13 cellular contexts compared by ENCODE assay signal in the genomic region with DNA sequence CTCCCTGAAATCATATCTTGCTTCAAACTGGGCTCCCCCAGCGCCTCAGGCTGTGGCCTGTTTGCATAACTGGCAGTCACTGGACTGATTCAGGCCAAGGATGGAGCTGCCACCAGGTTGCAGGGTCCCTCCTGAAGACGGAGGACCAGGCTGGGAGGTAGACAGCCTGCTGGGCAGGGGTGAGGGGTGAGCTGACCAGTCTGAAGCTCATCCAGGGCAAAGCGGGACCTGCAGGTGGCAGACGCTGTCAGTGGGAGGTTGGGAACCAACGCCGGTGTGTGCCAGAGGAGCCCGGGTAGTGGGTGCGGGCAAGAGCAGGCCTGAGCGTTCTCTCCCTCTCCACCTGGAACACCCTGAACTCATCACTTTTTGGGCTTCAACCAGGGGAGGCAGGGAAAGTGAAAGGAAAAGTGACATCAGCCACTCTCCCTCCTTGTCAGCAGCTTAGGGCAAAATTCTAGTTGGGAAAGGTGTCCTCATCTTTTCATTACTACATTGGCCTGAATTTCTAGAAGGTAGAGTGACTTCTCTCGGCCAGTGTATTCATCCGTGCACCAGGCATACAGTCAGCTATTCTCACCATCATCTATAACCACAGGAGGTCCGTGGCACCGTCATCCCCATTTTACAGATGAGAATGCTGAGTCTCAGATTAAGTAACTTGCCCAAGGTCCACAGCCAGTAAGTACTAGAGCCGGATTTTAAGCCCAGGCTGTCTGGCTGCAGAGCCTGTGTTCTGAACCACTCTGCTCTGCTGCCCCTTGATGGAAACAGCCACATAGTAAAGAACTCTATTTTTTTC.
DNase-seq lines count a peak whose midpoint lies in the region; ATAC-seq and TF ChIP-seq lines count a peak whose summit lies in the region.
"Had no signal": no experiment of that assay in that cellular context is flagged by ENCODE, and none has a peak within 500 bp of the region (broad histone marks: within the 10 kb centered on the region; RNA-seq: fewer than 3 reads in every experiment).

No MANE protein-coding gene starts in this region.

- no peaks in the 10 kb centered on the region for H3F3A ChIP-seq in smooth muscle cell (ENCODE audit: low read depth)

- no peaks in the 10 kb centered on the region for H3K9me3 ChIP-seq in CD4-positive, alpha-beta memory T cell (ENCODE audit: control insufficient read depth in 1 of 2, low read length in 2 of 2)
- no peaks in the 10 kb centered on the region for H3K9me3 ChIP-seq in smooth muscle cell (replicated peaks; ENCODE audit: low read depth)
- H3K9me3 ChIP-seq: sigmoid colon, SJSA1 had no signal

- peaks cover 74% of the 10 kb centered on the region for H3K4me1 ChIP-seq in CD4-positive, alpha-beta memory T cell (ENCODE audit: insufficient read depth, low read length)
- H3K4me1 ChIP-seq in smooth muscle cell (ENCODE audit: low read depth), result peaks cover 20% of the 10 kb centered on the region
- H3K4me1 ChIP-seq: SJSA1 had no signal

- TF ChIP-seq CTCF in brain (conservative IDR thresholded peaks at IDR 0.05) (no peak), natural killer cell (IDR thresholded peaks at IDR 0.05) (no peak), smooth muscle cell (IDR thresholded peaks at IDR 0.05; ENCODE audit: borderline replicate concordance, insufficient read depth, poor library complexity, severe bottlenecking) (no peak)

- POLR2A ChIA-PET in CD4-positive, alpha-beta memory T cell (lab: Charles Lee; ENCODE audit: partially characterized antibody), result interaction anchor here (1.3 kb wide), 1 partner anchor 9 kb away, joined by 3 read pairs; no protein-coding TSS in a partner anchor

- WGBS in smooth muscle cell (ENCODE audit: low lambda C conversion rate), result 96% methylated on average over 14 of the region's 14 CpGs

- H3K36me3 Mint-ChIP-seq in CD4-positive, alpha-beta memory T cell, result peaks cover 0 to 8% of the 10 kb centered on the region in 2 donors
- H3K36me3 Mint-ChIP-seq in IgD-negative memory B cell (peaks cover 4% of the 10 kb centered on the region), brain (no peaks in the 10 kb centered on the region), natural killer cell (no peaks in the 10 kb centered on the region)

- no peaks in the 10 kb centered on the region for H3K27me3 ChIP-seq in CD4-positive, alpha-beta memory T cell (ENCODE audit: insufficient read depth, low read length)
- H3K27me3 ChIP-seq in smooth muscle cell (ENCODE audit: low read depth), result no peaks in the 10 kb centered on the region
- H3K27me3 ChIP-seq: sigmoid colon, SJSA1 had no signal

- peaks cover 68 to 88% (median 74%) of the 10 kb centered on the region in 4 donors for H3K4me1 Mint-ChIP-seq in CD4-positive, alpha-beta memory T cell
- peaks cover 60 to 72% (median 61%) of the 10 kb centered on the region in 3 donors for H3K4me1 Mint-ChIP-seq in IgD-negative memory B cell
- H3K4me1 Mint-ChIP-seq in brain, result peaks cover 88% of the 10 kb centered on the region
- peaks cover 92 to 93% of the 10 kb centered on the region in 2 donors for H3K4me1 Mint-ChIP-seq in natural killer cell

- no peaks in the 10 kb centered on the region for H3K27me3 Mint-ChIP-seq in CD4-positive, alpha-beta memory T cell
- H3K27me3 Mint-ChIP-seq in IgD-negative memory B cell, result peaks cover 2% of the 10 kb centered on the region
- no peaks in the 10 kb centered on the region for H3K27me3 Mint-ChIP-seq in brain
- H3K27me3 Mint-ChIP-seq in natural killer cell (ENCODE audit: low read depth in 2 of 2), result no peaks in the 10 kb centered on the region

- no peak overlapping the region for H3K4me3 ChIP-seq in CD4-positive, alpha-beta memory T cell (ENCODE audit: low read length in 2 of 2)
- H3K4me3 ChIP-seq in smooth muscle cell, result no peak overlapping the region
- H3K4me3 ChIP-seq: sigmoid colon, SJSA1 had no signal

- ATAC-seq in natural killer cell (no peak), HG03457 (IDR thresholded peaks at IDR 0.05; ENCODE audit: unreplicated experiment) (no peak)

- no peak for DNase-seq in CD4-positive, alpha-beta memory T cell
- DNase-seq in natural killer cell, result no peak
- no peak for DNase-seq in C1 segment of cervical spinal cord (lab: John Stamatoyannopoulos, UW)
- no peak for DNase-seq in activated gamma-delta T cell (lab: John Stamatoyannopoulos, UW)
- DNase-seq in smooth muscle cell (lab: John Stamatoyannopoulos, UW; ENCODE audit: unreplicated experiment), result no peak
- DNase-seq: activated naive CD4-positive, alpha-beta T cell treated with Interleukin-2 at 50 U/mL for 16 hours; GDM1; sigmoid colon had no signal

- H3K27ac Mint-ChIP-seq in CD4-positive, alpha-beta memory T cell, result peak overlapping the region; percentile 38 to 92 (median 86)
- H3K27ac Mint-ChIP-seq in IgD-negative memory B cell (peak overlapping the region; percentile 63 to 91 (median 68)), brain (peak overlapping the region in 4 of 5 experiments; percentile 52 to 93 (median 80)), natural killer cell (peak overlapping the region; percentile 86 to 89)

- CTCF ChIA-PET in CD4-positive, alpha-beta memory T cell (lab: Charles Lee; ENCODE audit: partially characterized antibody), result interaction anchor here (0.8 to 1.4 kb wide), 4 partner anchors 10 to 357 kb away, joined by 3 to 5 read pairs (median 4); no protein-coding TSS in a partner anchor

- H2AFZ ChIP-seq in smooth muscle cell (ENCODE audit: low read depth), result no peak overlapping the region

- H3K4me2 ChIP-seq in smooth muscle cell, result no peak overlapping the region

- H3K36me3 ChIP-seq in CD4-positive, alpha-beta memory T cell (ENCODE audit: insufficient read depth, low read length), result no peaks in the 10 kb centered on the region
- H3K36me3 ChIP-seq in smooth muscle cell (ENCODE audit: low read depth), result no peaks in the 10 kb centered on the region
- H3K36me3 ChIP-seq: sigmoid colon, SJSA1 had no signal

- H3K9ac ChIP-seq in smooth muscle cell (ENCODE audit: low read depth), result no peak overlapping the region

- peaks cover 0 to 2% (median 0%) of the 10 kb centered on the region in 8 donors for H3K9me3 Mint-ChIP-seq in CD4-positive, alpha-beta memory T cell
- H3K9me3 Mint-ChIP-seq in IgD-negative memory B cell (no peaks in the 10 kb centered on the region), brain (peaks cover 0 to 3% (median 0%) of the 10 kb centered on the region in 5 experiments), natural killer cell (no peaks in the 10 kb centered on the region)

- intact Hi-C loops in CD4-positive, alpha-beta memory T cell (cut with micrococcal nuclease), result no loop called here
- intact Hi-C loops in natural killer cell (cut with micrococcal nuclease), result no loop called here

- H3K79me2 ChIP-seq in smooth muscle cell (ENCODE audit: low read depth), result no peaks in the 10 kb centered on the region

- H4K20me1 ChIP-seq in smooth muscle cell (ENCODE audit: low read depth), result peaks cover 9% of the 10 kb centered on the region

- peak overlapping the region in 7 of 8 donors; percentile 11 to 80 (median 57) for H3K4me3 Mint-ChIP-seq in CD4-positive, alpha-beta memory T cell
- H3K4me3 Mint-ChIP-seq in IgD-negative memory B cell (peak overlapping the region in 3 of 4 donors; percentile 56 to 67 (median 58)), brain (no peak overlapping the region), natural killer cell (peak overlapping the region; percentile 70)

- H3K27ac ChIP-seq in CD4-positive, alpha-beta memory T cell (ENCODE audit: low read depth, low read length), result no peak overlapping the region
- H3K27ac ChIP-seq in smooth muscle cell (ENCODE audit: low read depth), result no peak overlapping the region
- H3K27ac ChIP-seq: C4-2B, sigmoid colon, SJSA1 had no signal

Comparison
In these comparisons a context has a peak if more than half of its experiments do, and no peak if none do; other contexts are left out.
1. H3K4me3 Mint-ChIP-seq: peak in CD4-positive, alpha-beta memory T cell (7 of 8), IgD-negative memory B cell (3 of 4) and natural killer cell (single experiment); none in brain (0 of 5).
2. Peak in every context shown above with its lines, with median percentiles within 50 percentile points of each other: H3K27ac Mint-ChIP-seq.